ENCODE assay signal across 8 cellular contexts in genomic region chr2:134207589-134208209, GRCh38. TPM values are rescaled to one million over a fixed set of nuclear protein-coding genes. Genes with fewer than 3 reads are reported as not detected.
DNase-seq lines count a peak whose midpoint lies in the region; ATAC-seq and TF ChIP-seq lines count a peak whose summit lies in the region.

No MANE protein-coding gene starts in this region.

- no peaks in the 10 kb centered on the region for H3K27me3 ChIP-seq in CD4-positive, CD25-positive, alpha-beta regulatory T cell (ENCODE audit: control insufficient read depth, insufficient read depth, low read length)
- H3K27me3 ChIP-seq in left lung: no peaks in the 10 kb centered on the region

- peak; percentile 33 to 71 (median 56) for DNase-seq in CD4-positive, CD25-positive, alpha-beta regulatory T cell
- DNase-seq in UCSD-AML1 (lab: John Stamatoyannopoulos, UW; ENCODE audit: unreplicated experiment) (peak; percentile 60), left lung (peak in 1 of 2 donors; percentile 81), OCI-M2 (lab: John Stamatoyannopoulos, UW; ENCODE audit: unreplicated experiment) (no peak)
- DNase-seq in stimulated activated CD8-positive, alpha-beta memory T cell treated with anti-CD3 and anti-CD28 coated beads, Interleukin-4, amount 100 ng/mL, for 1 hour (ENCODE audit: low read depth in 2 of 2, low spot score in 1 of 2): peak; percentile 16 to 45

- peaks cover 5 to 17% (median 10%) of the 10 kb centered on the region in 4 donors for H3K4me1 Mint-ChIP-seq in CD4-positive, CD25-positive, alpha-beta regulatory T cell
- peaks cover 2% of the 10 kb centered on the region for H3K4me1 Mint-ChIP-seq in brain

- TF ChIP-seq CTCF in brain (conservative IDR thresholded peaks at IDR 0.05): peak; percentile 60 to 62
- peak; percentile 46 to 72 for TF ChIP-seq CTCF in left lung (IDR thresholded peaks at IDR 0.05)

- H3K9me3 ChIP-seq in CD4-positive, CD25-positive, alpha-beta regulatory T cell (ENCODE audit: control insufficient read depth in 2 of 2, low read length in 2 of 2): no peaks in the 10 kb centered on the region
- H3K9me3 ChIP-seq in left lung: no peaks in the 10 kb centered on the region

- no peaks in the 10 kb centered on the region for H3K9me3 Mint-ChIP-seq in CD4-positive, CD25-positive, alpha-beta regulatory T cell
- H3K9me3 Mint-ChIP-seq in brain: peaks cover 0 to 8% (median 0%) of the 10 kb centered on the region in 5 experiments

- peak; percentile 87 for TF ChIP-seq RAD21 in Ishikawa (IDR thresholded peaks at IDR 0.05; ENCODE audit: low read depth)

- peak; percentile 71 to 77 for ATAC-seq in CD4-positive, CD25-positive, alpha-beta regulatory T cell (ENCODE audit: low read depth in 2 of 2)
- ATAC-seq in GM19452 (IDR thresholded peaks at IDR 0.05; ENCODE audit: unreplicated experiment) (peak; percentile 65), left lung (peak; percentile 95)

- H3K27me3 Mint-ChIP-seq in CD4-positive, CD25-positive, alpha-beta regulatory T cell: no peaks in the 10 kb centered on the region
- no peaks in the 10 kb centered on the region for H3K27me3 Mint-ChIP-seq in brain

- H3K4me3 ChIP-seq in CD4-positive, CD25-positive, alpha-beta regulatory T cell (ENCODE audit: low read depth, low read length): no peak overlapping the region
- H3K4me3 ChIP-seq in left lung: no peak overlapping the region

- no peaks in the 10 kb centered on the region for H3K36me3 Mint-ChIP-seq in CD4-positive, CD25-positive, alpha-beta regulatory T cell
- H3K36me3 Mint-ChIP-seq in brain: peaks cover 3% of the 10 kb centered on the region

- H3K4me3 Mint-ChIP-seq in CD4-positive, CD25-positive, alpha-beta regulatory T cell: no peak overlapping the region
- H3K4me3 Mint-ChIP-seq in brain: no peak overlapping the region

- no peak for TF ChIP-seq EP300 in Ishikawa (IDR thresholded peaks at IDR 0.05; ENCODE audit: borderline replicate concordance)

- no peak overlapping the region for H3K27ac Mint-ChIP-seq in CD4-positive, CD25-positive, alpha-beta regulatory T cell
- H3K27ac Mint-ChIP-seq in brain: peak overlapping the region in 1 of 5 experiments; percentile 21

- no peaks in the 10 kb centered on the region for H3K36me3 ChIP-seq in CD4-positive, CD25-positive, alpha-beta regulatory T cell (ENCODE audit: control insufficient read depth, insufficient read depth, low read length)
- H3K36me3 ChIP-seq in left lung: no peaks in the 10 kb centered on the region

- H3K27ac ChIP-seq in CD4-positive, CD25-positive, alpha-beta regulatory T cell (ENCODE audit: insufficient read depth, low read length, poor library complexity, severe bottlenecking): no peak overlapping the region
- no peak overlapping the region for H3K27ac ChIP-seq in left lung

- intact Hi-C loops in left lung (cut with DNase I): no loop called here

- H3K4me1 ChIP-seq in CD4-positive, CD25-positive, alpha-beta regulatory T cell (ENCODE audit: control insufficient read depth, insufficient read depth, low read length, poor library complexity, severe bottlenecking): peaks cover 25% of the 10 kb centered on the region
- H3K4me1 ChIP-seq in left lung: peaks cover 0 to 39% of the 10 kb centered on the region in 2 donors

TF ChIP-seq in Ishikawa, 13 proteins besides CTCF, POLR2A, EP300 and RAD21:
- TF ChIP-seq TAF1 (IDR thresholded peaks at IDR 0.05; ENCODE audit: low read depth) (no peak), MAX (IDR thresholded peaks at IDR 0.05) (no peak), REST (IDR thresholded peaks at IDR 0.05; ENCODE audit: low read depth) (no peak)

RNA-seq across cellular contexts. Expression of gene MGAT5, which starts 46.2 kb away (rescaled TPM):
- total RNA-seq in CD4-positive, CD25-positive, alpha-beta regulatory T cell: 68.8 TPM
- polyA plus RNA-seq in CD4-positive, CD25-positive, alpha-beta regulatory T cell: 1 to 10 TPM; 3.6 to 7.2 (median 6.3) TPM
- polyA plus RNA-seq in brain (ENCODE audit: insufficient read depth, low read depth, low replicate concordance): 15.3 TPM
- 10 to 100 TPM; 50.9 to 57.0 TPM for total RNA-seq in left lung
